Comparison of ENCODE assay signal across 16 cellular contexts in the genomic region with DNA sequence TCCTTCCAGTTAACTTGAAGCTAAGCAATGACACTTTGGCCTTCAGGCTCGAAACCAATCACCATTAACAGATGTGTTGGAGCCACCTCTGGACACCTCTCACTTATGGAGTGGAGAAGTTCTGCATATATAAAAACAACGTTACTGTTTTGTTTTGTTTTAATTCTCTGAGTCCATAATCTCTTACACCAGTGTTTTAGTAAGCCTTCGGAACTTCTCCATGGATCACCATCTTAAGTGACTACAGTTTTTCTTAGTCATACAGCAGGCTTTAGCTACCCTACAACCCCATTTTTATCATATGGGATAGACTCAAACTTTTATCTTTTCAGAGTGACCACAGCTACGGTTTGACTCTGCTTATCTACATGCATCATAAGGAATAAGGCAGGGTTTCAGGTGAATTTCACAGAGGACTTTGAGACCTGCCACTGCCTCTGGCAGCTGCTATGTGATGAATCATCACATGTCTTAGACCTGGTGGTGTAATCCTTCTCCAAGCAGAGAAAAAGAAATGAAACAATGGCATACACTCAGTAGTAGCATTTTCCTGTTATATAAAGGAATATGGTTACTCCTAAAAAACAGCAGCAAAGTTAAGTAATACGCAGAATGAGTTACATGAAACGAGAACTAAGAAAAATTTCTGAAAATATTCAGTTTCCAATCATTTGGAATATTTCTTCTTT. TPM values are rescaled to one million over a fixed set of nuclear protein-coding genes. Genes with fewer than 3 reads are reported as not detected.
A peak's percentile ranks its signal among the peaks of the same experiment; 100 is the strongest.
DNase-seq lines count a peak whose midpoint lies in the region; ATAC-seq, FAIRE-seq and TF ChIP-seq lines count a peak whose summit lies in the region.
"Had no signal": no experiment of that assay in that cellular context is flagged by ENCODE, and none has a peak within 500 bp of the region (broad histone marks: within the 10 kb centered on the region; RNA-seq: fewer than 3 reads in every experiment).

No MANE protein-coding gene starts in this region.

- TF ChIP-seq POLR2A in K562 (conservative IDR thresholded peaks at IDR 0.05) = no peak

- intact Hi-C loops in K562 (cut with micrococcal nuclease) (loop anchor here (2.0 to 5.0 kb wide), 2 partner anchors 114 to 650 kb away; a partner anchor contains a TSS), left ventricle myocardium inferior (cut with micrococcal nuclease) (loop anchor here (10.0 kb wide), 2 partner anchors 152 to 658 kb away; a partner anchor contains a TSS)

- H3K27me3 ChIP-seq in K562 (ENCODE audit: control insufficient read depth in 2 of 2, insufficient read depth in 2 of 2, low read length in 2 of 2) (no peaks in the 10 kb centered on the region), left ventricle myocardium inferior (ENCODE audit: low read depth) (no peaks in the 10 kb centered on the region)
- H3K27me3 ChIP-seq: SJCRH30 had no signal

- H2AFZ ChIP-seq in K562 (ENCODE audit: low read depth, low read length) = peak overlapping the region; percentile 89

- BruUV-seq in K562 (replicated peaks; lab: Mats Ljungman, UMichigan) = no TSS peak

- DNase-seq in A172 (ENCODE audit: low spot score) (peak; percentile 17), LHCN-M2 (ENCODE audit: low read depth) (peak; percentile 28), K562 (ENCODE audit: extremely low read depth in 1 of 4, low spot score in 3 of 4) (peak; percentile 73 to 91 (median 82)), left lobe of liver (ENCODE audit: low spot score) (no peak), NOMO-1 treated with dmso at 0.1 percent for 144 hours (lab: John Stamatoyannopoulos, UW; ENCODE audit: unreplicated experiment) (no peak), left ventricle myocardium inferior (no peak), NCI-H748 (lab: John Stamatoyannopoulos, UW; ENCODE audit: unreplicated experiment) (no peak), NK-92 (lab: John Stamatoyannopoulos, UW; ENCODE audit: unreplicated experiment) (no peak)
- DNase-seq: activated CD8-positive, alpha-beta memory T cell treated with anti-CD3 and anti-CD28 coated beads for 24 hours; activated naive CD4-positive, alpha-beta T cell treated with anti-CD3 and anti-CD28 coated beads for 36 hours; cerebellar nuclear complex; Kasumi-1; NCI-H2081 had no signal

- peak; percentile 98 for TF ChIP-seq EP300 in K562 (IDR thresholded peaks at IDR 0.05; ENCODE audit: low read length)

- H3K4me1 ChIP-seq in K562 (replicated peaks in 1 of 2; ENCODE audit: control insufficient read depth in 2 of 2, insufficient read depth in 2 of 2, low read length in 2 of 2) = peaks cover 8 to 45% of the 10 kb centered on the region in 2 experiments; a peak in 4 of 5 replicates
- peaks cover 5% of the 10 kb centered on the region for H3K4me1 ChIP-seq in left ventricle myocardium inferior

- no peaks in the 10 kb centered on the region for H3K36me3 ChIP-seq in K562 (ENCODE audit: control insufficient read depth, insufficient read depth, low read length)
- no peaks in the 10 kb centered on the region for H3K36me3 ChIP-seq in left ventricle myocardium inferior
- H3K36me3 ChIP-seq: neutrophil, SJCRH30 had no signal

- peak in 1 of 2 experiments; percentile 24; a peak in 1 of 4 replicates for TF ChIP-seq RAD21 in K562 (CRISPR knock-in tag; conservative IDR thresholded peaks at IDR 0.05 in 1 of 2, IDR thresholded peaks at IDR 0.05 in 1 of 2)

- H3K9ac ChIP-seq in K562 (ENCODE audit: insufficient read depth in 1 of 2, low read depth in 2 of 2, low read length in 2 of 2) = peak overlapping the region in 1 of 2 experiments; percentile 57; a peak in 2 of 4 replicates

- peak; percentile 80 for ATAC-seq in K562
- peak; percentile 47 for ATAC-seq in left lobe of liver

- TF ChIP-seq CTCF in K562 (IDR thresholded peaks at IDR 0.05 in 2 of 3, conservative IDR thresholded peaks at IDR 0.05 in 1 of 3; ENCODE audit: insufficient read depth in 2 of 3, low read depth in 1 of 3, low read length in 3 of 3) (no peak), left ventricle myocardium inferior (IDR thresholded peaks at IDR 0.05; ENCODE audit: borderline replicate concordance) (no peak)

- H3K27ac ChIP-seq in K562 (ENCODE audit: extremely low read depth, low read depth, low read length) = peak overlapping the region; percentile 84
- H3K27ac ChIP-seq in left ventricle myocardium inferior (replicated peaks) = no peak overlapping the region
- H3K27ac ChIP-seq: neutrophil, SJCRH30 had no signal

- CTCF ChIA-PET in K562 (lab: Yijun Ruan, JAX; ENCODE audit: low intra/inter-chr PET ratio) = no interaction called here

- POLR2A ChIA-PET in K562 (lab: Yijun Ruan, JAX) = interaction anchor here (0.6 to 1.1 kb wide), 3 partner anchors 154 to 494 kb away, joined by 3 to 7 read pairs (median 3); a partner anchor contains a TSS

- FAIRE-seq in K562 (lab: Jason Lieb, UNC) = peak; percentile 92
- FAIRE-seq: TTC549 had no signal

- H3K9me3 ChIP-seq in K562 (replicated peaks; ENCODE audit: control insufficient read depth, insufficient read depth, low read depth, low read length) (0 out of 2 replicates have a peak, but pooled peaks cover 3% of the 10 kb centered on the region), left ventricle myocardium inferior (replicated peaks) (peaks cover 5% of the 10 kb centered on the region)
- H3K9me3 ChIP-seq: neutrophil, SJCRH30 had no signal

- WGBS in K562 (ENCODE audit: insufficient coverage, low coverage, missing lambda C conversion rate) = 4% methylated on average over 6 of the region's 6 CpGs

- in situ Hi-C loops in K562 (cut with MboI) = loop anchor here (10.0 kb wide), 1 partner anchor 432 kb away; no protein-coding TSS in a partner anchor

- H3K4me3 ChIP-seq in K562 = 0 out of 2 replicates have a peak overlapping the region, but pooled peaks have one; percentile 3
- no peak overlapping the region for H3K4me3 ChIP-seq in left ventricle myocardium inferior
- H3K4me3 ChIP-seq: SJCRH30 had no signal

- H4K20me1 ChIP-seq in K562 (replicated peaks; ENCODE audit: control insufficient read depth, insufficient read depth, low read length) = no peaks in the 10 kb centered on the region

- H3K9me1 ChIP-seq in K562 (ENCODE audit: control insufficient read depth, insufficient read depth, low read length) = no peaks in the 10 kb centered on the region

- no peaks in the 10 kb centered on the region for H3K79me2 ChIP-seq in K562 (ENCODE audit: control insufficient read depth, insufficient read depth, low read length)

- H3K4me2 ChIP-seq in K562 (ENCODE audit: insufficient read depth, low read length) = peak overlapping the region; percentile 72

TF ChIP-seq in K562, 482 proteins besides CTCF, POLR2A, EP300 and RAD21 (continues in another document):
- peak; percentile 72; the same call in 1 of the 2 replicates for TF ChIP-seq GATAD2A (IDR thresholded peaks at IDR 0.05)
- peak; percentile 57 to 76; a peak in 3 of 4 replicates for TF ChIP-seq HDAC1 (IDR thresholded peaks at IDR 0.05)
- TF ChIP-seq NCOR1 (IDR thresholded peaks at IDR 0.05) = peak; percentile 87
- TF ChIP-seq NR4A1 (CRISPR knock-in tag; IDR thresholded peaks at IDR 0.05) = no peak
- TF ChIP-seq NR4A1 (tag; IDR thresholded peaks at IDR 0.05) = 0 out of 2 replicates have a peak, but pooled peaks have one; percentile 4
- TF ChIP-seq, protein P1, sequence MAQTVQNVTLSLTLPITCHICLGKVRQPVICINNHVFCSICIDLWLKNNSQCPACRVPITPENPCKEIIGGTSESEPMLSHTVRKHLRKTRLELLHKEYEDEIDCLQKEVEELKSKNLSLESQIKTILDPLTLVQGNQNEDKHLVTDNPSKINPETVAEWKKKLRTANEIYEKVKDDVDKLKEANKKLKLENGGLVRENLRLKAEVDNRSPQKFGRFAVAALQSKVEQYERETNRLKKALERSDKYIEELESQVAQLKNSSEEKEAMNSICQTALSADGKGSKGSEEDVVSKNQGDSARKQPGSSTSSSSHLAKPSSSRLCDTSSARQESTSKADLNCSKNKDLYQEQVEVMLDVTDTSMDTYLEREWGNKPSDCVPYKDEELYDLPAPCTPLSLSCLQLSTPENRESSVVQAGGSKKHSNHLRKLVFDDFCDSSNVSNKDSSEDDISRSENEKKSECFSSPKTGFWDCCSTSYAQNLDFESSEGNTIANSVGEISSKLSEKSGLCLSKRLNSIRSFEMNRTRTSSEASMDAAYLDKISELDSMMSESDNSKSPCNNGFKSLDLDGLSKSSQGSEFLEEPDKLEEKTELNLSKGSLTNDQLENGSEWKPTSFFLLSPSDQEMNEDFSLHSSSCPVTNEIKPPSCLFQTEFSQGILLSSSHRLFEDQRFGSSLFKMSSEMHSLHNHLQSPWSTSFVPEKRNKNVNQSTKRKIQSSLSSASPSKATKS (CRISPR knock-in tag; IDR thresholded peaks at IDR 0.05) = no peak
- no peak for TF ChIP-seq GABPA (tag; conservative IDR thresholded peaks at IDR 0.05; ENCODE audit: low read depth)
- peak; percentile 37; the same call in 1 of the 2 replicates for TF ChIP-seq BHLHE40 (IDR thresholded peaks at IDR 0.05; ENCODE audit: low read length)
- peak; percentile 96 for TF ChIP-seq CBFA2T3 (IDR thresholded peaks at IDR 0.05)
- TF ChIP-seq ESRRA (IDR thresholded peaks at IDR 0.05; ENCODE audit: borderline replicate concordance, low read depth) = peak; percentile 83; the same call in 1 of the 2 replicates
- no peak for TF ChIP-seq SRSF1 (IDR thresholded peaks at IDR 0.05; ENCODE audit: low read depth, low read length)
- peak; percentile 58 for TF ChIP-seq FOS (IDR thresholded peaks at IDR 0.05; ENCODE audit: extremely low read depth, insufficient read length)

RNA-seq across cellular contexts. Expression of a gene that starts 5.5 kb away (rescaled TPM):
- 95.8 and 113 TPM in 2 replicates for total RNA-seq in A172 (2014; rRNA removed; shearing (Covaris generic))
- 76.6 and 91.4 TPM in 2 replicates for total RNA-seq in LHCN-M2 (2014; rRNA removed)
- 129 TPM for polyA plus RNA-seq in LHCN-M2 (2012)
- 73.9 and 153 TPM in 2 replicates for total RNA-seq in K562 (2011; cell fraction: chromatin; rRNA removed; ENCODE audit: low replicate concordance)
- total RNA-seq in K562 (2011; cell fraction: nucleolus; rRNA removed) = 49.4 and 70.0 TPM in 2 replicates
- 113 and 160 TPM in 2 replicates for total RNA-seq in K562 (2011; cell fraction: nucleoplasm; rRNA removed)
- 257 and 288 TPM in 2 replicates for total RNA-seq in K562 (2014; rRNA removed)
- total RNA-seq in K562 (2014; rRNA removed; fragmentation: Illumina TruSeq; extraction: Trizol) = 291 and 320 TPM in 2 replicates
- total RNA-seq in K562 (2015; rRNA removed; fragmentation: Illumina TruSeq; extraction: Trizol) = 212 and 219 TPM in 2 replicates
- 193 and 194 TPM in 2 replicates for total RNA-seq in K562 (2021)
- 307 and 436 TPM in 2 replicates for polyA plus RNA-seq in K562 (2011; rRNA removed)
- 294 and 307 TPM in 2 replicates for polyA plus RNA-seq in K562 (2011; cell fraction: cytosol; rRNA removed)
- polyA plus RNA-seq in K562 (2011; cell fraction: nucleus; rRNA removed) = 134 and 184 TPM in 2 replicates
- 183 and 267 TPM in 2 replicates for polyA plus RNA-seq in K562 (2012)
- 284 and 294 TPM in 2 replicates for polyA plus RNA-seq in K562 (2014; fragmentation: Illumina TruSeq; extraction: Trizol)
- polyA plus RNA-seq in K562 (2014; fragmentation: Nextera tagmentation; extraction: Ambion mirVana) = 100 to 1,000 TPM; 587 to 632 TPM
- 368 and 418 TPM in 2 replicates for polyA plus RNA-seq in K562 (2014; rRNA removed)
- polyA minus RNA-seq in K562 (2011; rRNA and poly(A)+ RNA removed) = 185 and 206 TPM in 2 replicates
- 56.4 and 57.5 TPM in 2 replicates for polyA minus RNA-seq in K562 (2011; cell fraction: cytosol; rRNA and poly(A)+ RNA removed)
- 77.5 and 119 TPM in 2 replicates for polyA minus RNA-seq in K562 (2011; cell fraction: nucleus; rRNA and poly(A)+ RNA removed)
- total RNA-seq in left lobe of liver = 7.7 TPM
- 87.9 TPM for total RNA-seq in left ventricle myocardium inferior

Comparison
In these comparisons a context has a peak if more than half of its experiments do, and no peak if none do; other contexts are left out.
1. DNase-seq: peak in A172 (single experiment), LHCN-M2 (single experiment) and K562 (4 of 4); none in left lobe of liver (single experiment), NOMO-1 treated with dmso at 0.1 percent for 144 hours (single experiment), left ventricle myocardium inferior (single experiment), NCI-H748 (single experiment) and NK-92 (single experiment).